In the genomic region with DNA sequence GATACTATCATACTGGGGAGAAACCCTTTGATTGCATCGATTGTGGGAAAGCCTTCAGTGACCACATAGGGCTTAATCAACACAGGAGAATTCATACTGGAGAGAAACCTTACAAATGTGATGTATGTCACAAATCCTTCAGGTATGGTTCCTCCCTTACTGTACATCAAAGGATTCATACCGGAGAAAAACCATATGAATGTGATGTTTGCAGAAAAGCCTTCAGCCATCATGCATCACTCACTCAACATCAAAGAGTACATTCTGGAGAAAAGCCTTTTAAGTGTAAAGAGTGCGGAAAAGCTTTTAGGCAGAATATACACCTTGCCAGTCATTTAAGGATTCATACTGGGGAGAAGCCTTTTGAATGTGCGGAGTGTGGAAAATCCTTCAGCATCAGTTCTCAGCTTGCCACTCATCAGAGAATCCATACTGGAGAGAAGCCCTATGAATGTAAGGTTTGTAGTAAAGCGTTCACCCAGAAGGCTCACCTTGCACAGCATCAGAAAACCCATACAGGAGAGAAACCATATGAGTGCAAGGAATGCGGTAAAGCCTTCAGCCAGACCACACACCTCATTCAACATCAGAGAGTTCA, we compare ENCODE assay signal across 22 cellular contexts.
"Had no signal": no experiment of that assay in that cellular context is flagged by ENCODE, and none has a peak within 500 bp of the region (broad histone marks: within the 10 kb centered on the region; RNA-seq: fewer than 3 reads in every experiment).

No MANE protein-coding gene starts in this region.

- H3K4me3 ChIP-seq: colonic mucosa, hepatocyte, smooth muscle cell, testis, vagina had no signal

- H3K9me3 ChIP-seq: testis had no signal

- DNase-seq: activated CD4-positive, alpha-beta memory T cell treated with anti-CD3 and anti-CD28 coated beads, Interleukin-2, amount 10 ng/mL, durations not matched to agents 7 days and 5 days; activated CD4-positive, alpha-beta T cell treated with anti-CD3 and anti-CD28 coated beads, Interleukin-2, amount 10 ng/mL, durations not matched to agents 24 days and 14 days; activated effector memory CD4-positive, alpha-beta T cell treated with Interleukin-2 at 50 U/mL for 16 hours; activated naive CD4-positive, alpha-beta T cell treated with anti-CD3 and anti-CD28 coated beads, Interleukin-2, amount 50 U/mL, for 16 hours; activated T-cell treated with anti-CD3 and anti-CD28 coated beads, Interleukin-2, amount 50 U/mL, for 72 hours; colonic mucosa; glutamatergic neuron; immature natural killer cell; nephron progenitor cell; stimulated activated CD4-positive, alpha-beta T cell treated with anti-CD3 and anti-CD28 coated beads, Interleukin-15, amount 100 ng/mL, for 24 hours; testis had no signal

- H3K36me3 ChIP-seq: colonic mucosa had no signal

- H3K4me1 ChIP-seq: breast epithelium, colonic mucosa, foreskin keratinocyte, parathyroid adenoma, testis, vagina had no signal

- H3K9ac ChIP-seq: parathyroid adenoma had no signal

- H3K4me2 ChIP-seq: hepatocyte, smooth muscle cell had no signal

- H3K27ac ChIP-seq: breast epithelium, colonic mucosa, foreskin keratinocyte, hepatocyte, parathyroid adenoma, testis, vagina, VCaP had no signal

- H3K4me1 Mint-ChIP-seq: activated CD4-positive, alpha-beta memory T cell treated with anti-CD3 and anti-CD28 coated beads, Interleukin-2, amount 10 ng/mL, durations not matched to agents 7 days and 5 days; activated CD4-positive, alpha-beta T cell treated with anti-CD3 and anti-CD28 coated beads, Interleukin-2, amount 10 ng/mL, durations not matched to agents 24 days and 14 days; central memory CD8-positive, alpha-beta T cell; immature natural killer cell; memory B cell; nephron progenitor cell; stimulated activated memory B cell treated with anti-CD40 and anti-IgM and Interleukin-4, amounts not matched to agents 10 μg/mL and 1 μg/mL and 100 μg/mL, for 72 hours had no signal

- H3K27me3 ChIP-seq: breast epithelium, colonic mucosa, foreskin keratinocyte, hepatocyte, testis, vagina had no signal

- H3K27ac Mint-ChIP-seq: activated CD4-positive, alpha-beta memory T cell treated with anti-CD3 and anti-CD28 coated beads, Interleukin-2, amount 10 ng/mL, durations not matched to agents 7 days and 5 days; activated CD4-positive, alpha-beta T cell treated with anti-CD3 and anti-CD28 coated beads, Interleukin-2, amount 10 ng/mL, durations not matched to agents 24 days and 14 days; activated T-cell treated with anti-CD3 and anti-CD28 coated beads, Interleukin-2, amount 50 U/mL, for 72 hours; immature natural killer cell; memory B cell; nephron progenitor cell; stimulated activated memory B cell treated with anti-CD40 and anti-IgM and Interleukin-4, amounts not matched to agents 10 μg/mL and 1 μg/mL and 100 μg/mL, for 72 hours; type B pancreatic cell had no signal

- H3K4me3 Mint-ChIP-seq: activated CD4-positive, alpha-beta memory T cell treated with anti-CD3 and anti-CD28 coated beads, Interleukin-2, amount 10 ng/mL, durations not matched to agents 7 days and 5 days; activated CD4-positive, alpha-beta T cell treated with anti-CD3 and anti-CD28 coated beads, Interleukin-2, amount 10 ng/mL, durations not matched to agents 24 days and 14 days; activated T-cell treated with anti-CD3 and anti-CD28 coated beads, Interleukin-2, amount 50 U/mL, for 72 hours; central memory CD8-positive, alpha-beta T cell; immature natural killer cell; memory B cell; nephron progenitor cell; stimulated activated memory B cell treated with anti-CD40 and anti-IgM and Interleukin-4, amounts not matched to agents 10 μg/mL and 1 μg/mL and 100 μg/mL, for 72 hours; type B pancreatic cell had no signal

- H3K27me3 Mint-ChIP-seq: activated CD4-positive, alpha-beta memory T cell treated with anti-CD3 and anti-CD28 coated beads, Interleukin-2, amount 10 ng/mL, durations not matched to agents 7 days and 5 days; activated CD4-positive, alpha-beta T cell treated with anti-CD3 and anti-CD28 coated beads, Interleukin-2, amount 10 ng/mL, durations not matched to agents 24 days and 14 days; central memory CD8-positive, alpha-beta T cell; memory B cell; stimulated activated memory B cell treated with anti-CD40 and anti-IgM and Interleukin-4, amounts not matched to agents 10 μg/mL and 1 μg/mL and 100 μg/mL, for 72 hours; type B pancreatic cell had no signal
